ENCODE assay signal across 15 cellular contexts in genomic region chr7:7798510-7798909, GRCh38.
DNase-seq lines count a peak whose midpoint lies in the region; ATAC-seq and TF ChIP-seq lines count a peak whose summit lies in the region.
"Had no signal": no experiment of that assay in that cellular context is flagged by ENCODE, and none has a peak within 500 bp of the region (broad histone marks: within the 10 kb centered on the region; RNA-seq: fewer than 3 reads in every experiment).

No MANE protein-coding gene starts in this region.

- no peaks in the 10 kb centered on the region for H3K79me2 ChIP-seq in mesendoderm (ENCODE audit: control insufficient read depth, insufficient read depth, low read length)

- no peaks in the 10 kb centered on the region for H4K20me1 ChIP-seq in IMR-90 (ENCODE audit: insufficient read depth, low read length)

- H3K79me1 ChIP-seq in IMR-90 (ENCODE audit: low read depth in 1 of 2, low read length in 2 of 2) (no peaks in the 10 kb centered on the region), mesendoderm (ENCODE audit: low read length) (no peaks in the 10 kb centered on the region)

- H3K4me2 ChIP-seq in IMR-90 (ENCODE audit: low read depth, low read length) = no peak overlapping the region
- no peak overlapping the region for H3K4me2 ChIP-seq in mesendoderm (ENCODE audit: low read length)

- peak; percentile 59 for ATAC-seq in GM21529 (IDR thresholded peaks at IDR 0.05; ENCODE audit: unreplicated experiment)
- no peak for ATAC-seq in IMR-90 (ENCODE audit: low read depth)
- ATAC-seq: HCT116, left ventricle myocardium superior had no signal

- 0 out of 2 replicates have a peak overlapping the region, but pooled peaks have one; percentile 25 for H3K14ac ChIP-seq in IMR-90 (replicated peaks; ENCODE audit: low read depth, low read length)

- POLR2A ChIA-PET in IMR-90 (lab: Charles Lee; ENCODE audit: unreplicated experiment) = no interaction called here

- peaks cover 7% of the 10 kb centered on the region for H3K4me1 ChIP-seq in IMR-90 (ENCODE audit: control insufficient read depth, insufficient read depth, low read length)
- peaks cover 10% of the 10 kb centered on the region for H3K4me1 ChIP-seq in mesendoderm (ENCODE audit: control insufficient read depth, low read depth, low read length)

- peak overlapping the region; percentile 47 for H2BK120ac ChIP-seq in IMR-90 (ENCODE audit: low read depth, low read length)
- H2BK120ac ChIP-seq in mesendoderm (ENCODE audit: low read depth, low read length) = no peak overlapping the region

- H3K36me3 ChIP-seq in IMR-90 (ENCODE audit: control insufficient read depth, insufficient read depth, low read length) = peaks cover 1% of the 10 kb centered on the region; the same call in 1 of the 2 replicates
- H3K36me3 ChIP-seq in mesendoderm (ENCODE audit: control insufficient read depth, insufficient read depth, low read length) = no peaks in the 10 kb centered on the region
- H3K36me3 ChIP-seq: thoracic aorta had no signal

- H4K8ac ChIP-seq in IMR-90 (ENCODE audit: low read depth in 2 of 2, low read length in 2 of 2) (no peak overlapping the region; a peak in 1 of 4 replicates), mesendoderm (ENCODE audit: low read depth, low read length) (no peak overlapping the region)

- in situ Hi-C loops in IMR-90 (cut with MboI; ENCODE audit: low sequenced_read_pairs) = no loop called here

- peak overlapping the region; percentile 69 for H2AFZ ChIP-seq in IMR-90 (replicated peaks; ENCODE audit: low read length, poor library complexity)

- dilution Hi-C loops in IMR-90 (cut with HindIII; ENCODE audit: low sequenced_read_pairs, unreplicated experiment) = no loop called here

- H3K56ac ChIP-seq in IMR-90 (ENCODE audit: extremely low read depth, insufficient read depth, low read length) (no peak overlapping the region), mesendoderm (ENCODE audit: low read length) (no peak overlapping the region)

- H3K9me3 ChIP-seq in IMR-90 (ENCODE audit: control insufficient read depth, insufficient read depth, low read length) = no peaks in the 10 kb centered on the region
- H3K9me3 ChIP-seq: thoracic aorta had no signal

- H2AK5ac ChIP-seq in IMR-90 (ENCODE audit: low read depth, low read length) (peak overlapping the region; percentile 11; the same call in 1 of the 2 replicates), mesendoderm (ENCODE audit: low read length) (no peak overlapping the region)

- H2BK5ac ChIP-seq in IMR-90 (ENCODE audit: low read depth, low read length, poor library complexity, severe bottlenecking) = no peak overlapping the region
- no peak overlapping the region for H2BK5ac ChIP-seq in mesendoderm (ENCODE audit: low read length)

- TF ChIP-seq RAD21 in IMR-90 (IDR thresholded peaks at IDR 0.05; ENCODE audit: low read length) = no peak

- H3K9ac ChIP-seq in IMR-90 (ENCODE audit: low read depth, low read length) (no peak overlapping the region; the same call in 1 of the 2 replicates), mesendoderm (ENCODE audit: low read length) (no peak overlapping the region)

- H3K23ac ChIP-seq in IMR-90 (ENCODE audit: low read depth, low read length) (peak overlapping the region; percentile 29; the same call in 1 of the 2 replicates), mesendoderm (ENCODE audit: low read length) (no peak overlapping the region)

- intact Hi-C loops in IMR-90 (cut with micrococcal nuclease) (no loop called here), cardiac septum (cut with DNase I) (no loop called here)

- H3K4me3 ChIP-seq in IMR-90 (ENCODE audit: insufficient read depth, low read depth, low read length) (no peak overlapping the region), mesendoderm (ENCODE audit: low read length) (no peak overlapping the region)
- H3K4me3 ChIP-seq: skin epidermis, thoracic aorta had no signal

- H2BK15ac ChIP-seq in IMR-90 (ENCODE audit: low read depth, low read length) (no peak overlapping the region), mesendoderm (replicated peaks; ENCODE audit: low read depth) (no peak overlapping the region)

- H3K4ac ChIP-seq in IMR-90 (ENCODE audit: low read depth, low read length) = peak overlapping the region; percentile 37
- no peak overlapping the region for H3K4ac ChIP-seq in mesendoderm (ENCODE audit: low read depth, low read length)

- BruUV-seq in IMR-90 (replicated peaks; lab: Mats Ljungman, UMichigan) = no TSS peak

- peaks cover 7% of the 10 kb centered on the region for H3K9me1 ChIP-seq in IMR-90 (ENCODE audit: insufficient read depth, low read length)

- CTCF ChIA-PET in IMR-90 (lab: Yijun Ruan, JAX) = interaction anchor here (0.6 kb wide), 1 partner anchor 15 kb away, joined by 4 read pairs; no protein-coding TSS in a partner anchor

- DNase-seq in NCI-H2107 treated with DMSO at 0.1 percent for 48 hours (lab: John Stamatoyannopoulos, UW; ENCODE audit: unreplicated experiment) = peak; percentile 79
- DNase-seq in NCI-H2107 (lab: John Stamatoyannopoulos, UW) = no peak
- DNase-seq in IMR-90 = no peak
- peak; percentile 25 for DNase-seq in mesendoderm
- DNase-seq in cardiac septum (ENCODE audit: low spot score) = no peak
- no peak for DNase-seq in hypothalamus (lab: John Stamatoyannopoulos, UW)
- no peak for DNase-seq in NCI-H526 treated with DMSO at 0.1 percent for 48 hours (lab: John Stamatoyannopoulos, UW)
- DNase-seq: activated CD4-positive, alpha-beta T cell treated with anti-CD3 and anti-CD28 coated beads for 48 hours; activated gamma-delta T cell treated with Interleukin-2 at 50 U/mL for 16 hours; left ventricle myocardium superior had no signal

- no peak for TF ChIP-seq POLR2A in IMR-90 (IDR thresholded peaks at IDR 0.05; ENCODE audit: low read depth, low read length)

- H3K18ac ChIP-seq in IMR-90 (ENCODE audit: low read depth, low read length) (peak overlapping the region; percentile 51), mesendoderm (ENCODE audit: low read length) (no peak overlapping the region)

- no peak overlapping the region for H2AK9ac ChIP-seq in IMR-90 (replicated peaks; ENCODE audit: low read depth, low read length, poor library complexity)

- H3K27me3 ChIP-seq in IMR-90 (ENCODE audit: control insufficient read depth, insufficient read depth, low read length) = no peaks in the 10 kb centered on the region
- no peaks in the 10 kb centered on the region for H3K27me3 ChIP-seq in mesendoderm (ENCODE audit: insufficient read depth, low read length, poor library complexity)

- WGBS in IMR-90 (ENCODE audit: extremely low coverage in 2 of 2, insufficient read length in 1 of 2), 2 experiments = no CpG with 5 or more reads among the region's 1 CpG
- no CpG with 5 or more reads among the region's 1 CpG for WGBS in mesendoderm (ENCODE audit: extremely low coverage, insufficient coverage, low lambda C conversion rate)

- no peak for TF ChIP-seq CTCF in IMR-90 (conservative IDR thresholded peaks at IDR 0.05; ENCODE audit: low read depth, low read length)

- H3K27ac ChIP-seq in IMR-90 (ENCODE audit: insufficient read depth, low read length) (peak overlapping the region; percentile 32; the same call in 1 of the 2 replicates), mesendoderm (ENCODE audit: low read depth, low read length) (no peak overlapping the region)
- H3K27ac ChIP-seq: HL-60, skin epidermis, thoracic aorta had no signal

- H4K91ac ChIP-seq in IMR-90 (ENCODE audit: insufficient read depth, low read depth, low read length) = no peak overlapping the region

- peak overlapping the region; percentile 47; the same call in 1 of the 2 replicates for H2BK20ac ChIP-seq in IMR-90 (ENCODE audit: low read depth, low read length)

- peak overlapping the region; percentile 67 for H4K5ac ChIP-seq in IMR-90 (ENCODE audit: low read depth, low read length)
- H4K5ac ChIP-seq in mesendoderm (ENCODE audit: low read length) = no peak overlapping the region

TF ChIP-seq in IMR-90, 13 proteins besides CTCF, POLR2A, EP300 and RAD21:
- no peak for TF ChIP-seq RCOR1 (IDR thresholded peaks at IDR 0.05; ENCODE audit: insufficient replicate concordance, low read length)
- no peak for TF ChIP-seq NFE2L2 (IDR thresholded peaks at IDR 0.05; ENCODE audit: low read depth, low read length)
- TF ChIP-seq USF2 (IDR thresholded peaks at IDR 0.05; ENCODE audit: low read depth, low read length) = no peak
- no peak for TF ChIP-seq CHD1 (IDR thresholded peaks at IDR 0.05; ENCODE audit: low read depth, low read length)
- no peak for TF ChIP-seq SMC3 (IDR thresholded peaks at IDR 0.05; ENCODE audit: low read depth, low read length)
- TF ChIP-seq MXI1 (IDR thresholded peaks at IDR 0.05; ENCODE audit: borderline replicate concordance, low read depth, low read length) = no peak
- no peak for TF ChIP-seq CEBPB (IDR thresholded peaks at IDR 0.05; ENCODE audit: low read depth, low read length)
- TF ChIP-seq FOS (IDR thresholded peaks at IDR 0.05; ENCODE audit: low read depth, low read length) = no peak
- no peak for TF ChIP-seq MAZ (IDR thresholded peaks at IDR 0.05; ENCODE audit: borderline replicate concordance, low read depth, low read length)
- no peak for TF ChIP-seq MAFK (IDR thresholded peaks at IDR 0.05; ENCODE audit: low read depth, low read length)
- no peak for TF ChIP-seq BHLHE40 (IDR thresholded peaks at IDR 0.05; ENCODE audit: low read depth, low read length)
- TF ChIP-seq ELK1 (IDR thresholded peaks at IDR 0.05; ENCODE audit: borderline replicate concordance, low read depth, low read length) = no peak
- TF ChIP-seq RFX5 (IDR thresholded peaks at IDR 0.05; ENCODE audit: low read depth, low read length) = no peak
TF ChIP-seq in IMR-90: peak in this region for 0.

Comparison
In these comparisons a context has a peak if more than half of its experiments do, and no peak if none do; other contexts are left out.
1. DNase-seq: peak in NCI-H2107 treated with DMSO at 0.1 percent for 48 hours (single experiment) and mesendoderm (single experiment); none in NCI-H2107 (single experiment), IMR-90 (single experiment), cardiac septum (single experiment), hypothalamus (0 of 51) and NCI-H526 treated with DMSO at 0.1 percent for 48 hours (single experiment).